1 cellular context compared by ENCODE assay signal in the genomic region with DNA sequence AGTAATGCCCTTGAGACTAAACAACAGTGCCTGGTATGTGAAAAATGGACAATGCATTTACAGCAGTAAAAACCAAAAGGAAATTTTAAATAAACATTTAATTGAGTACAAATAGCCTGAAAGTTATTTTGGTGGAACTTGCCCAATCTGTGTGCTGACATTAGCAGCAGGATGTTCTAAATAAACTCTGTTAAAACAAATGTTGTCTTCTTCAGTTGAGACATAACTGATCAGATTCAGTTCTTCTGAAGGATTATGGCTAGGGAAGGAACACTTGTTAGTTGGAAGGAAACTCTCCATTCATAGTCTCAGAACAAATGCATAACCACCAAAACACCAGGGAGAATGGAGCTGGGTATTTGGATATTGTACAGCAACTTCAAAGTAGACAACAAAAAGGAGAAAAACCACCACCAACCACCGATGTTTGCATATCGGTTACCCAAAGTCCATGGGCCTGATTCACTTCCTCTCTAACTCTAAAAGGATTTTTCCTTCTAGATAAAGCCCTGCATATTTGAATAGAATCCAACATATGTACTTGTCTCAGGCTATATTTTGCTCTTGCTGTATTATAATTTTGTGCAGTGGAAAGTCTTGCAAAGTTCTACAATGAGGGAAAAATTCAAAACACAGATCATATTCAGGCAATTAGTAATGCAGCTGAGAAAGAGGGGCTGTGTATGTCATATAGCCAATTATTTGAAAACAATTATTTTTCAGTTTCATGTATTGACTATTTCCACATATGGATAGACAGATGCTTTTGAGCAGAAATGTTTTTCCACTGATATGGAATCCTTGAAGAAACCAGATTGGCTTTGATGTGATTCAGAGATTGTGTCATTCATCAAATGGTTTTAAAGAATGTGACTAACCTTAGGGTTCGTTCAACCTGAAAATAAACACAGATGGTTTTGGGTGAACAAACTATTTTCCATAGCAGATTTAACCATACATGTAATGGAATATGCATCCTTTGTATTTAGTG.
TF ChIP-seq lines count a peak whose summit lies in the region.

No MANE protein-coding gene starts in this region.

TF ChIP-seq in HepG2, 621 proteins besides CTCF, POLR2A, EP300 and RAD21 (continued from another document and continues in another):
- TF ChIP-seq, protein P1, sequence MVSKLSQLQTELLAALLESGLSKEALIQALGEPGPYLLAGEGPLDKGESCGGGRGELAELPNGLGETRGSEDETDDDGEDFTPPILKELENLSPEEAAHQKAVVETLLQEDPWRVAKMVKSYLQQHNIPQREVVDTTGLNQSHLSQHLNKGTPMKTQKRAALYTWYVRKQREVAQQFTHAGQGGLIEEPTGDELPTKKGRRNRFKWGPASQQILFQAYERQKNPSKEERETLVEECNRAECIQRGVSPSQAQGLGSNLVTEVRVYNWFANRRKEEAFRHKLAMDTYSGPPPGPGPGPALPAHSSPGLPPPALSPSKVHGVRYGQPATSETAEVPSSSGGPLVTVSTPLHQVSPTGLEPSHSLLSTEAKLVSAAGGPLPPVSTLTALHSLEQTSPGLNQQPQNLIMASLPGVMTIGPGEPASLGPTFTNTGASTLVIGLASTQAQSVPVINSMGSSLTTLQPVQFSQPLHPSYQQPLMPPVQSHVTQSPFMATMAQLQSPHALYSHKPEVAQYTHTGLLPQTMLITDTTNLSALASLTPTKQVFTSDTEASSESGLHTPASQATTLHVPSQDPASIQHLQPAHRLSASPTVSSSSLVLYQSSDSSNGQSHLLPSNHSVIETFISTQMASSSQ (IDR thresholded peaks at IDR 0.05; ENCODE audit: low read depth): peak; percentile 44; the same call in 1 of the 2 replicates
- TF ChIP-seq, protein P1 (CRISPR knock-in tag; IDR thresholded peaks at IDR 0.05; ENCODE audit: borderline replicate concordance): peak; percentile 24; the same call in 1 of the 2 replicates
- TF ChIP-seq SCMH1 (CRISPR knock-in tag; IDR thresholded peaks at IDR 0.05; ENCODE audit: borderline replicate concordance): no peak
- TF ChIP-seq, protein P2, sequence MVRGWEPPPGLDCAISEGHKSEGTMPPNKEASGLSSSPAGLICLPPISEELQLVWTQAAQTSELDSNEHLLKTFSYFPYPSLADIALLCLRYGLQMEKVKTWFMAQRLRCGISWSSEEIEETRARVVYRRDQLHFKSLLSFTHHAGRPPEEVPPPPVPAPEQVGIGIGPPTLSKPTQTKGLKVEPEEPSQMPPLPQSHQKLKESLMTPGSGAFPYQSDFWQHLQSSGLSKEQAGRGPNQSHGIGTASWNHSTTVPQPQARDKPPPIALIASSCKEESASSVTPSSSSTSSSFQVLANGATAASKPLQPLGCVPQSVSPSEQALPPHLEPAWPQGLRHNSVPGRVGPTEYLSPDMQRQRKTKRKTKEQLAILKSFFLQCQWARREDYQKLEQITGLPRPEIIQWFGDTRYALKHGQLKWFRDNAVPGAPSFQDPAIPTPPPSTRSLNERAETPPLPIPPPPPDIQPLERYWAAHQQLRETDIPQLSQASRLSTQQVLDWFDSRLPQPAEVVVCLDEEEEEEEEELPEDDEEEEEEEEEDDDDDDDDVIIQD (CRISPR knock-in tag; IDR thresholded peaks at IDR 0.05; ENCODE audit: low read depth): peak; percentile 88
- peak; percentile 28 for TF ChIP-seq STAG1 (CRISPR knock-in tag; IDR thresholded peaks at IDR 0.05)
- TF ChIP-seq, protein P3, sequence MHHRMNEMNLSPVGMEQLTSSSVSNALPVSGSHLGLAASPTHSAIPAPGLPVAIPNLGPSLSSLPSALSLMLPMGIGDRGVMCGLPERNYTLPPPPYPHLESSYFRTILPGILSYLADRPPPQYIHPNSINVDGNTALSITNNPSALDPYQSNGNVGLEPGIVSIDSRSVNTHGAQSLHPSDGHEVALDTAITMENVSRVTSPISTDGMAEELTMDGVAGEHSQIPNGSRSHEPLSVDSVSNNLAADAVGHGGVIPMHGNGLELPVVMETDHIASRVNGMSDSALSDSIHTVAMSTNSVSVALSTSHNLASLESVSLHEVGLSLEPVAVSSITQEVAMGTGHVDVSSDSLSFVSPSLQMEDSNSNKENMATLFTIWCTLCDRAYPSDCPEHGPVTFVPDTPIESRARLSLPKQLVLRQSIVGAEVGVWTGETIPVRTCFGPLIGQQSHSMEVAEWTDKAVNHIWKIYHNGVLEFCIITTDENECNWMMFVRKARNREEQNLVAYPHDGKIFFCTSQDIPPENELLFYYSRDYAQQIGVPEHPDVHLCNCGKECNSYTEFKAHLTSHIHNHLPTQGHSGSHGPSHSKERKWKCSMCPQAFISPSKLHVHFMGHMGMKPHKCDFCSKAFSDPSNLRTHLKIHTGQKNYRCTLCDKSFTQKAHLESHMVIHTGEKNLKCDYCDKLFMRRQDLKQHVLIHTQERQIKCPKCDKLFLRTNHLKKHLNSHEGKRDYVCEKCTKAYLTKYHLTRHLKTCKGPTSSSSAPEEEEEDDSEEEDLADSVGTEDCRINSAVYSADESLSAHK (CRISPR knock-in tag; IDR thresholded peaks at IDR 0.05; ENCODE audit: borderline replicate concordance): no peak
- TF ChIP-seq SPEN (CRISPR knock-in tag; IDR thresholded peaks at IDR 0.05; ENCODE audit: low read depth): no peak
- TF ChIP-seq, protein P4, sequence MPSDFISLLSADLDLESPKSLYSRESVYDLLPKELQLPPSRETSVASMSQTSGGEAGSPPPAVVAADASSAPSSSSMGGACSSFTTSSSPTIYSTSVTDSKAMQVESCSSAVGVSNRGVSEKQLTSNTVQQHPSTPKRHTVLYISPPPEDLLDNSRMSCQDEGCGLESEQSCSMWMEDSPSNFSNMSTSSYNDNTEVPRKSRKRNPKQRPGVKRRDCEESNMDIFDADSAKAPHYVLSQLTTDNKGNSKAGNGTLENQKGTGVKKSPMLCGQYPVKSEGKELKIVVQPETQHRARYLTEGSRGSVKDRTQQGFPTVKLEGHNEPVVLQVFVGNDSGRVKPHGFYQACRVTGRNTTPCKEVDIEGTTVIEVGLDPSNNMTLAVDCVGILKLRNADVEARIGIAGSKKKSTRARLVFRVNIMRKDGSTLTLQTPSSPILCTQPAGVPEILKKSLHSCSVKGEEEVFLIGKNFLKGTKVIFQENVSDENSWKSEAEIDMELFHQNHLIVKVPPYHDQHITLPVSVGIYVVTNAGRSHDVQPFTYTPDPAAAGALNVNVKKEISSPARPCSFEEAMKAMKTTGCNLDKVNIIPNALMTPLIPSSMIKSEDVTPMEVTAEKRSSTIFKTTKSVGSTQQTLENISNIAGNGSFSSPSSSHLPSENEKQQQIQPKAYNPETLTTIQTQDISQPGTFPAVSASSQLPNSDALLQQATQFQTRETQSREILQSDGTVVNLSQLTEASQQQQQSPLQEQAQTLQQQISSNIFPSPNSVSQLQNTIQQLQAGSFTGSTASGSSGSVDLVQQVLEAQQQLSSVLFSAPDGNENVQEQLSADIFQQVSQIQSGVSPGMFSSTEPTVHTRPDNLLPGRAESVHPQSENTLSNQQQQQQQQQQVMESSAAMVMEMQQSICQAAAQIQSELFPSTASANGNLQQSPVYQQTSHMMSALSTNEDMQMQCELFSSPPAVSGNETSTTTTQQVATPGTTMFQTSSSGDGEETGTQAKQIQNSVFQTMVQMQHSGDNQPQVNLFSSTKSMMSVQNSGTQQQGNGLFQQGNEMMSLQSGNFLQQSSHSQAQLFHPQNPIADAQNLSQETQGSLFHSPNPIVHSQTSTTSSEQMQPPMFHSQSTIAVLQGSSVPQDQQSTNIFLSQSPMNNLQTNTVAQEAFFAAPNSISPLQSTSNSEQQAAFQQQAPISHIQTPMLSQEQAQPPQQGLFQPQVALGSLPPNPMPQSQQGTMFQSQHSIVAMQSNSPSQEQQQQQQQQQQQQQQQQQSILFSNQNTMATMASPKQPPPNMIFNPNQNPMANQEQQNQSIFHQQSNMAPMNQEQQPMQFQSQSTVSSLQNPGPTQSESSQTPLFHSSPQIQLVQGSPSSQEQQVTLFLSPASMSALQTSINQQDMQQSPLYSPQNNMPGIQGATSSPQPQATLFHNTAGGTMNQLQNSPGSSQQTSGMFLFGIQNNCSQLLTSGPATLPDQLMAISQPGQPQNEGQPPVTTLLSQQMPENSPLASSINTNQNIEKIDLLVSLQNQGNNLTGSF (CRISPR knock-in tag; IDR thresholded peaks at IDR 0.05): no peak
- TF ChIP-seq POLR2G (IDR thresholded peaks at IDR 0.05; ENCODE audit: low read depth, low read length): peak; percentile 49; the same call in 1 of the 2 replicates
- TF ChIP-seq ZFAT (CRISPR knock-in tag; conservative IDR thresholded peaks at IDR 0.05): no peak
- TF ChIP-seq ZNF337 (CRISPR knock-in tag; IDR thresholded peaks at IDR 0.05; ENCODE audit: borderline replicate concordance, low read depth): no peak
- no peak for TF ChIP-seq SNAI1 (CRISPR knock-in tag; IDR thresholded peaks at IDR 0.05; ENCODE audit: borderline replicate concordance)
- no peak for TF ChIP-seq KLF9 (CRISPR knock-in tag; IDR thresholded peaks at IDR 0.05; ENCODE audit: low read depth)
- TF ChIP-seq POLR2AphosphoS2 (IDR thresholded peaks at IDR 0.05; ENCODE audit: low read depth, low read length): no peak
- peak; percentile 84 for TF ChIP-seq CBFB (CRISPR knock-in tag; IDR thresholded peaks at IDR 0.05)
- peak; percentile 94 for TF ChIP-seq ETV5 (CRISPR knock-in tag; IDR thresholded peaks at IDR 0.05; ENCODE audit: borderline replicate concordance)
- TF ChIP-seq RBAK (CRISPR knock-in tag; IDR thresholded peaks at IDR 0.05): no peak
- peak; percentile 29; the same call in 1 of the 2 replicates for TF ChIP-seq NR2F2 (IDR thresholded peaks at IDR 0.05; ENCODE audit: borderline replicate concordance, low read depth)
- TF ChIP-seq, protein P5, sequence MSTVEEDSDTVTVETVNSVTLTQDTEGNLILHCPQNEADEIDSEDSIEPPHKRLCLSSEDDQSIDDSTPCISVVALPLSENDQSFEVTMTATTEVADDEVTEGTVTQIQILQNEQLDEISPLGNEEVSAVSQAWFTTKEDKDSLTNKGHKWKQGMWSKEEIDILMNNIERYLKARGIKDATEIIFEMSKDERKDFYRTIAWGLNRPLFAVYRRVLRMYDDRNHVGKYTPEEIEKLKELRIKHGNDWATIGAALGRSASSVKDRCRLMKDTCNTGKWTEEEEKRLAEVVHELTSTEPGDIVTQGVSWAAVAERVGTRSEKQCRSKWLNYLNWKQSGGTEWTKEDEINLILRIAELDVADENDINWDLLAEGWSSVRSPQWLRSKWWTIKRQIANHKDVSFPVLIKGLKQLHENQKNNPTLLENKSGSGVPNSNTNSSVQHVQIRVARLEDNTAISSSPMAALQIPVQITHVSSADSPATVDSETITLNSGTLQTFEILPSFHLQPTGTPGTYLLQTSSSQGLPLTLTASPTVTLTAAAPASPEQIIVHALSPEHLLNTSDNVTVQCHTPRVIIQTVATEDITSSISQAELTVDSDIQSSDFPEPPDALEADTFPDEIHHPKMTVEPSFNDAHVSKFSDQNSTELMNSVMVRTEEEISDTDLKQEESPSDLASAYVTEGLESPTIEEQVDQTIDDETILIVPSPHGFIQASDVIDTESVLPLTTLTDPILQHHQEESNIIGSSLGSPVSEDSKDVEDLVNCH (CRISPR knock-in tag; IDR thresholded peaks at IDR 0.05): no peak
- TF ChIP-seq, protein P6, sequence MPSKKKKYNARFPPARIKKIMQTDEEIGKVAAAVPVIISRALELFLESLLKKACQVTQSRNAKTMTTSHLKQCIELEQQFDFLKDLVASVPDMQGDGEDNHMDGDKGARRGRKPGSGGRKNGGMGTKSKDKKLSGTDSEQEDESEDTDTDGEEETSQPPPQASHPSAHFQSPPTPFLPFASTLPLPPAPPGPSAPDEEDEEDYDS (CRISPR knock-in tag; IDR thresholded peaks at IDR 0.05): peak; percentile 53; the same call in 1 of the 2 replicates
- TF ChIP-seq, protein P7, sequence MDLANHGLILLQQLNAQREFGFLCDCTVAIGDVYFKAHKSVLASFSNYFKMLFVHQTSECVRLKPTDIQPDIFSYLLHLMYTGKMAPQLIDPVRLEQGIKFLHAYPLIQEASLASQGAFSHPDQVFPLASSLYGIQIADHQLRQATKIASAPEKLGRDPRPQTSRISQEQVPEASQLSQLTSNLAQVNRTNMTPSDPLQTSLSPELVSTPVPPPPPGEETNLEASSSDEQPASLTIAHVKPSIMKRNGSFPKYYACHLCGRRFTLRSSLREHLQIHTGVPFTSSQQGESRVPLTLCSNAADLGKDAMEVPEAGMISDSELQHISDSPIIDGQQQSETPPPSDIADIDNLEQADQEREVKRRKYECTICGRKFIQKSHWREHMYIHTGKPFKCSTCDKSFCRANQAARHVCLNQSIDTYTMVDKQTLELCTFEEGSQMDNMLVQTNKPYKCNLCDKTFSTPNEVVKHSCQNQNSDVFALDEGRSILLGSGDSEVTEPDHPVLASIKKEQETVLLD (CRISPR knock-in tag; IDR thresholded peaks at IDR 0.05; ENCODE audit: low read depth): peak; percentile 29; the same call in 1 of the 2 replicates
- no peak for TF ChIP-seq ZNF282 (IDR thresholded peaks at IDR 0.05; ENCODE audit: partially characterized antibody)
- TF ChIP-seq ZBTB3 (CRISPR knock-in tag; IDR thresholded peaks at IDR 0.05; ENCODE audit: borderline replicate concordance, low read depth): no peak
- TF ChIP-seq TSC22D2 (CRISPR knock-in tag; IDR thresholded peaks at IDR 0.05; ENCODE audit: borderline replicate concordance): no peak
- TF ChIP-seq ZNF615 (CRISPR knock-in tag; IDR thresholded peaks at IDR 0.05; ENCODE audit: borderline replicate concordance): no peak
- no peak for TF ChIP-seq GPN1 (CRISPR knock-in tag; IDR thresholded peaks at IDR 0.05; ENCODE audit: borderline replicate concordance)
- peak; percentile 93 for TF ChIP-seq MED1 (CRISPR knock-in tag; IDR thresholded peaks at IDR 0.05)
- TF ChIP-seq, protein P8, sequence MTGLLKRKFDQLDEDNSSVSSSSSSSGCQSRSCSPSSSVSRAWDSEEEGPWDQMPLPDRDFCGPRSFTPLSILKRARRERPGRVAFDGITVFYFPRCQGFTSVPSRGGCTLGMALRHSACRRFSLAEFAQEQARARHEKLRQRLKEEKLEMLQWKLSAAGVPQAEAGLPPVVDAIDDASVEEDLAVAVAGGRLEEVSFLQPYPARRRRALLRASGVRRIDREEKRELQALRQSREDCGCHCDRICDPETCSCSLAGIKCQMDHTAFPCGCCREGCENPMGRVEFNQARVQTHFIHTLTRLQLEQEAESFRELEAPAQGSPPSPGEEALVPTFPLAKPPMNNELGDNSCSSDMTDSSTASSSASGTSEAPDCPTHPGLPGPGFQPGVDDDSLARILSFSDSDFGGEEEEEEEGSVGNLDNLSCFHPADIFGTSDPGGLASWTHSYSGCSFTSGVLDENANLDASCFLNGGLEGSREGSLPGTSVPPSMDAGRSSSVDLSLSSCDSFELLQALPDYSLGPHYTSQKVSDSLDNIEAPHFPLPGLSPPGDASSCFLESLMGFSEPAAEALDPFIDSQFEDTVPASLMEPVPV (CRISPR knock-in tag; IDR thresholded peaks at IDR 0.05): no peak
- no peak for TF ChIP-seq ZNF30 (CRISPR knock-in tag; IDR thresholded peaks at IDR 0.05)
- TF ChIP-seq ZNF543 (CRISPR knock-in tag; IDR thresholded peaks at IDR 0.05): peak; percentile 43; the same call in 1 of the 2 replicates
